In genomic region chr11:111764621-111765020, GRCh38 we compare ENCODE assay signal across 9 cellular contexts. TPM values are rescaled to one million over a fixed set of nuclear protein-coding genes. Genes with fewer than 3 reads are reported as not detected.
DNase-seq lines count a peak whose midpoint lies in the region; ATAC-seq and TF ChIP-seq lines count a peak whose summit lies in the region.
"Had no signal": no experiment of that assay in that cellular context is flagged by ENCODE, and none has a peak within 500 bp of the region (broad histone marks: within the 10 kb centered on the region; RNA-seq: fewer than 3 reads in every experiment).

No MANE protein-coding gene starts in this region.

- TF ChIP-seq POLR2A in suprapubic skin (IDR thresholded peaks at IDR 0.05): no peak

- H3K36me3 Mint-ChIP-seq in activated CD4-positive, alpha-beta T cell treated with anti-CD3 and anti-CD28 coated beads, Interleukin-2, amount 10 ng/mL, durations not matched to agents 7 days and 5 days (ENCODE audit: low read depth): peaks cover 47% of the 10 kb centered on the region
- H3K36me3 Mint-ChIP-seq in activated CD8-positive, alpha-beta T cell treated with anti-CD3 and anti-CD28 coated beads for 36 hours (ENCODE audit: low read depth): peaks cover 44% of the 10 kb centered on the region

- no peak overlapping the region for H3K27ac Mint-ChIP-seq in activated CD4-positive, alpha-beta T cell treated with anti-CD3 and anti-CD28 coated beads, Interleukin-2, amount 10 ng/mL, durations not matched to agents 7 days and 5 days
- no peak overlapping the region for H3K27ac Mint-ChIP-seq in activated CD8-positive, alpha-beta T cell treated with anti-CD3 and anti-CD28 coated beads for 36 hours

- H3K36me3 ChIP-seq in iPS-18a (ENCODE audit: control insufficient read depth, low read depth, low read length) (peaks cover 50% of the 10 kb centered on the region), suprapubic skin (peaks cover 38% of the 10 kb centered on the region)

- no peak for TF ChIP-seq EP300 in suprapubic skin (IDR thresholded peaks at IDR 0.05)

- no peak for DNase-seq in activated CD4-positive, alpha-beta T cell treated with anti-CD3 and anti-CD28 coated beads, Interleukin-2, amount 10 ng/mL, durations not matched to agents 7 days and 5 days
- DNase-seq in activated CD4-positive, alpha-beta T cell treated with anti-CD3 and anti-CD28 coated beads, Interleukin-2, amount 50 U/mL, for 48 hours: no peak
- DNase-seq in activated CD8-positive, alpha-beta T cell treated with anti-CD3 and anti-CD28 coated beads for 36 hours: no peak
- no peak for DNase-seq in suprapubic skin (ENCODE audit: low spot score in 2 of 2)
- no peak for DNase-seq in NCI-H748 (lab: John Stamatoyannopoulos, UW; ENCODE audit: unreplicated experiment)
- no peak for DNase-seq in SKM-1 treated with dmso at 0.1 percent for 144 hours (lab: John Stamatoyannopoulos, UW; ENCODE audit: unreplicated experiment)
- DNase-seq: activated CD4-positive, alpha-beta T cell treated with anti-CD3 and anti-CD28 coated beads, Interleukin-2, amount 50 U/mL, for 1 hour had no signal

- no peaks in the 10 kb centered on the region for H3K9me3 ChIP-seq in iPS-18a (ENCODE audit: control insufficient read depth, low read depth, low read length)
- no peaks in the 10 kb centered on the region for H3K9me3 ChIP-seq in suprapubic skin

- H3K4me1 Mint-ChIP-seq in activated CD4-positive, alpha-beta T cell treated with anti-CD3 and anti-CD28 coated beads, Interleukin-2, amount 10 ng/mL, durations not matched to agents 7 days and 5 days: peaks cover 36% of the 10 kb centered on the region
- peaks cover 30% of the 10 kb centered on the region for H3K4me1 Mint-ChIP-seq in activated CD8-positive, alpha-beta T cell treated with anti-CD3 and anti-CD28 coated beads for 36 hours (ENCODE audit: low read depth)

- H3K4me3 Mint-ChIP-seq in activated CD4-positive, alpha-beta T cell treated with anti-CD3 and anti-CD28 coated beads, Interleukin-2, amount 10 ng/mL, durations not matched to agents 7 days and 5 days: peak overlapping the region; percentile 92
- peak overlapping the region; percentile 99 for H3K4me3 Mint-ChIP-seq in activated CD8-positive, alpha-beta T cell treated with anti-CD3 and anti-CD28 coated beads for 36 hours

- H3K4me3 ChIP-seq in iPS-18a (ENCODE audit: low read length) (peak overlapping the region; percentile 77), suprapubic skin (peak overlapping the region; percentile 96)

- POLR2A ChIA-PET in activated CD4-positive, alpha-beta T cell treated with anti-CD3 and anti-CD28 coated beads, Interleukin-2, amount 10 ng/mL, durations not matched to agents 7 days and 5 days (lab: Charles Lee): no interaction called here
- POLR2A ChIA-PET in activated CD8-positive, alpha-beta T cell treated with anti-CD3 and anti-CD28 coated beads for 36 hours (lab: Charles Lee): interaction anchor here (1.1 kb wide), 1 partner anchor 30 kb away, joined by 3 read pairs; no protein-coding TSS in a partner anchor

- peaks cover 20% of the 10 kb centered on the region for H3K4me1 ChIP-seq in iPS-18a (ENCODE audit: control insufficient read depth, low read depth, low read length)
- peaks cover 30% of the 10 kb centered on the region for H3K4me1 ChIP-seq in suprapubic skin

- H3K27me3 ChIP-seq in iPS-18a (ENCODE audit: control insufficient read depth, insufficient read depth, low read length) (no peaks in the 10 kb centered on the region), suprapubic skin (no peaks in the 10 kb centered on the region)

- ATAC-seq in activated CD8-positive, alpha-beta T cell treated with anti-CD3 and anti-CD28 coated beads for 36 hours: no peak
- no peak for ATAC-seq in HG03025 (IDR thresholded peaks at IDR 0.05; ENCODE audit: low FRiP score, unreplicated experiment)

- 65% methylated on average over 1 of the region's 1 CpG for WGBS in suprapubic skin

- H3K9me3 Mint-ChIP-seq in activated CD4-positive, alpha-beta T cell treated with anti-CD3 and anti-CD28 coated beads, Interleukin-2, amount 10 ng/mL, durations not matched to agents 7 days and 5 days: no peaks in the 10 kb centered on the region
- H3K9me3 Mint-ChIP-seq in activated CD8-positive, alpha-beta T cell treated with anti-CD3 and anti-CD28 coated beads for 36 hours: no peaks in the 10 kb centered on the region

- CTCF ChIA-PET in activated CD4-positive, alpha-beta T cell treated with anti-CD3 and anti-CD28 coated beads, Interleukin-2, amount 10 ng/mL, durations not matched to agents 7 days and 5 days (lab: Charles Lee): interaction anchor here (0.6 to 1.8 kb wide), 2 partner anchors 10 to 252 kb away, joined by 4 to 8 read pairs; no protein-coding TSS in a partner anchor
- CTCF ChIA-PET in activated CD8-positive, alpha-beta T cell treated with anti-CD3 and anti-CD28 coated beads for 36 hours (lab: Charles Lee): interaction anchor here (0.6 to 10.9 kb wide), 11 partner anchors 10 to 198 kb away, joined by 3 to 91 read pairs (median 3); partner anchors contain the start of gene SIK2

- no peak overlapping the region for H3K9ac ChIP-seq in iPS-18a (ENCODE audit: low read length)

- H3K27ac ChIP-seq in iPS-18a (ENCODE audit: low read length): no peak overlapping the region
- H3K27ac ChIP-seq in suprapubic skin: no peak overlapping the region

- intact Hi-C loops in activated CD8-positive, alpha-beta T cell treated with anti-CD3 and anti-CD28 coated beads for 36 hours (cut with micrococcal nuclease): no loop called here

- no peaks in the 10 kb centered on the region for H3K27me3 Mint-ChIP-seq in activated CD4-positive, alpha-beta T cell treated with anti-CD3 and anti-CD28 coated beads, Interleukin-2, amount 10 ng/mL, durations not matched to agents 7 days and 5 days
- no peaks in the 10 kb centered on the region for H3K27me3 Mint-ChIP-seq in activated CD8-positive, alpha-beta T cell treated with anti-CD3 and anti-CD28 coated beads for 36 hours

- no peak for TF ChIP-seq CTCF in activated CD8-positive, alpha-beta T cell treated with anti-CD3 and anti-CD28 coated beads for 36 hours (IDR thresholded peaks at IDR 0.05)
- TF ChIP-seq CTCF in suprapubic skin (IDR thresholded peaks at IDR 0.05): no peak

RNA-seq across cellular contexts. Expression of gene PPP2R1B, which starts 1.6 kb away (rescaled TPM):
- 10 to 100 TPM; 44.7 to 50.2 TPM for total RNA-seq in activated CD4-positive, alpha-beta T cell treated with anti-CD3 and anti-CD28 coated beads, Interleukin-2, amount 10 ng/mL, durations not matched to agents 7 days and 5 days
- 10 to 100 TPM; 49.7 to 54.0 TPM for total RNA-seq in activated CD8-positive, alpha-beta T cell treated with anti-CD3 and anti-CD28 coated beads for 36 hours
- total RNA-seq in suprapubic skin: 10 to 100 TPM; 27.9 to 39.8 (median 31.8) TPM
